ENCODE assay signal across 15 cellular contexts in genomic region chr3:141077631-141078030, GRCh38. TPM values are rescaled to one million over a fixed set of nuclear protein-coding genes. Genes with fewer than 3 reads are reported as not detected.
DNase-seq lines count a peak whose midpoint lies in the region; ATAC-seq and TF ChIP-seq lines count a peak whose summit lies in the region.
"Had no signal": no experiment of that assay in that cellular context is flagged by ENCODE, and none has a peak within 500 bp of the region (broad histone marks: within the 10 kb centered on the region; RNA-seq: fewer than 3 reads in every experiment).

No MANE protein-coding gene starts in this region.

- no peak overlapping the region for H2AFZ ChIP-seq in GM23338

- H2AK5ac ChIP-seq in mesendoderm (ENCODE audit: low read length), result peak overlapping the region; percentile 1

- H3K36me3 Mint-ChIP-seq in GM23338 (ENCODE audit: low read depth), result peaks cover 4% of the 10 kb centered on the region
- no peaks in the 10 kb centered on the region for H3K36me3 Mint-ChIP-seq in chondrocyte (ENCODE audit: low read depth)
- H3K36me3 Mint-ChIP-seq in activated T-cell treated with anti-CD3 and anti-CD28 coated beads, Interleukin-2, amount 50 U/mL, for 24 hours (ENCODE audit: low read depth), result no peaks in the 10 kb centered on the region

- H3K18ac ChIP-seq in mesendoderm (ENCODE audit: low read length), result no peak overlapping the region

- H3K4me2 ChIP-seq in GM23338, result peak overlapping the region; percentile 64; the same call in 1 of the 2 replicates
- no peak overlapping the region for H3K4me2 ChIP-seq in mesendoderm (ENCODE audit: low read length)

- intact Hi-C loops in sciatic nerve (cut with DNase I), result no loop called here

- DNase-seq in GM23338 (ENCODE audit: low spot score), result no peak
- DNase-seq in chondrocyte (ENCODE audit: low spot score), result no peak
- DNase-seq in mesendoderm, result no peak
- DNase-seq in sciatic nerve (ENCODE audit: low spot score), result no peak
- no peak for DNase-seq in activated T-cell treated with anti-CD3 and anti-CD28 coated beads, Interleukin-2, amount 50 U/mL, for 24 hours
- no peak for DNase-seq in GDM1 (lab: John Stamatoyannopoulos, UW)
- no peak for DNase-seq in activated effector memory CD4-positive, alpha-beta T cell treated with anti-CD3 and anti-CD28 coated beads, Interleukin-2, amount 50 U/mL, for 16 hours
- DNase-seq in NCI-H146 (lab: John Stamatoyannopoulos, UW), result no peak
- DNase-seq: activated T-cell treated with anti-CD3 and anti-CD28 coated beads, Interleukin-2, amount 50 U/mL, for 72 hours; left colon; stimulated activated CD4-positive, alpha-beta T cell treated with anti-CD3 and anti-CD28 coated beads, Interleukin-2, amount 100 ng/mL, for 24 hours; SW 1271 had no signal

- no peaks in the 10 kb centered on the region for H4K20me1 ChIP-seq in GM23338 (replicated peaks; ENCODE audit: insufficient read depth)

- H3K9me2 ChIP-seq in GM23338 (ENCODE audit: insufficient read depth), result no peaks in the 10 kb centered on the region

- H3K56ac ChIP-seq in mesendoderm (ENCODE audit: low read length), result peak overlapping the region; percentile 17

- ATAC-seq in GM23338 (no peak), sciatic nerve (peak; percentile 6)
- ATAC-seq: GM12878, Panc1 had no signal

- peak overlapping the region; percentile 38; the same call in 1 of the 3 replicates for H3K4me3 Mint-ChIP-seq in GM23338
- H3K4me3 Mint-ChIP-seq in chondrocyte (ENCODE audit: unreplicated experiment), result peak overlapping the region; percentile 74
- H3K4me3 Mint-ChIP-seq in activated T-cell treated with anti-CD3 and anti-CD28 coated beads, Interleukin-2, amount 50 U/mL, for 24 hours, result no peak overlapping the region

- H3K36me3 ChIP-seq in GM23338 (ENCODE audit: insufficient read depth), result no peaks in the 10 kb centered on the region
- H3K36me3 ChIP-seq in mesendoderm (ENCODE audit: control insufficient read depth, insufficient read depth, low read length), result no peaks in the 10 kb centered on the region

- H3K79me2 ChIP-seq in GM23338 (replicated peaks; ENCODE audit: insufficient read depth) (peaks cover 15% of the 10 kb centered on the region), mesendoderm (ENCODE audit: control insufficient read depth, insufficient read depth, low read length) (peaks cover 6% of the 10 kb centered on the region)

- H3K4me1 Mint-ChIP-seq in GM23338 (peaks cover 86% of the 10 kb centered on the region), chondrocyte (ENCODE audit: low read depth) (peaks cover 31% of the 10 kb centered on the region)
- peaks cover 9% of the 10 kb centered on the region for H3K4me1 Mint-ChIP-seq in activated T-cell treated with anti-CD3 and anti-CD28 coated beads, Interleukin-2, amount 50 U/mL, for 24 hours (ENCODE audit: low read depth)

- H3K4me1 ChIP-seq in GM23338 (ENCODE audit: insufficient read depth), result peaks cover 78% of the 10 kb centered on the region
- peaks cover 30% of the 10 kb centered on the region for H3K4me1 ChIP-seq in mesendoderm (ENCODE audit: control insufficient read depth, low read depth, low read length)

- no peak overlapping the region for H2BK15ac ChIP-seq in mesendoderm (replicated peaks; ENCODE audit: low read depth)

- no peak overlapping the region for H2BK5ac ChIP-seq in mesendoderm (ENCODE audit: low read length)

- H2BK120ac ChIP-seq in mesendoderm (ENCODE audit: low read depth, low read length), result no peak overlapping the region

- H4K8ac ChIP-seq in mesendoderm (ENCODE audit: low read depth, low read length), result no peak overlapping the region

- H3K9me3 Mint-ChIP-seq in GM23338 (no peaks in the 10 kb centered on the region; the same call in 2 of the 3 replicates), chondrocyte (ENCODE audit: low read depth) (no peaks in the 10 kb centered on the region)
- H3K9me3 Mint-ChIP-seq in activated T-cell treated with anti-CD3 and anti-CD28 coated beads, Interleukin-2, amount 50 U/mL, for 24 hours, result no peaks in the 10 kb centered on the region
- H3K9me3 Mint-ChIP-seq: activated T-cell treated with anti-CD3 and anti-CD28 coated beads, Interleukin-2, amount 50 U/mL, for 72 hours had no signal

- H3K23ac ChIP-seq in mesendoderm (ENCODE audit: low read length), result no peak overlapping the region

- 0 out of 2 replicates have a peak overlapping the region, but pooled peaks have one; percentile 79 for H3K27ac ChIP-seq in GM23338 (ENCODE audit: low read depth)
- peak overlapping the region; percentile 1 for H3K27ac ChIP-seq in mesendoderm (ENCODE audit: low read depth, low read length)

- H4K5ac ChIP-seq in mesendoderm (ENCODE audit: low read length), result no peak overlapping the region

- H3K27me3 ChIP-seq in GM23338 (ENCODE audit: insufficient read depth) (no peaks in the 10 kb centered on the region), mesendoderm (ENCODE audit: insufficient read depth, low read length, poor library complexity) (no peaks in the 10 kb centered on the region)

- H3F3A ChIP-seq in GM23338 (replicated peaks; ENCODE audit: low read depth), result 0 out of 2 replicates have a peak, but pooled peaks cover 2% of the 10 kb centered on the region

- TF ChIP-seq CTCF in GM23338 (conservative IDR thresholded peaks at IDR 0.05; ENCODE audit: low read depth in 2 of 2) (no peak), chondrocyte (IDR thresholded peaks at IDR 0.05) (no peak)

- H3K79me1 ChIP-seq in mesendoderm (ENCODE audit: low read length), result peaks cover 11% of the 10 kb centered on the region

- WGBS in mesendoderm (ENCODE audit: extremely low coverage, insufficient coverage, low lambda C conversion rate), result no CpG with 5 or more reads among the region's 6 CpGs

- H3K9ac ChIP-seq in mesendoderm (ENCODE audit: low read length), result no peak overlapping the region

- no peak overlapping the region for H3K4ac ChIP-seq in mesendoderm (ENCODE audit: low read depth, low read length)

- H3K27me3 Mint-ChIP-seq in GM23338 (ENCODE audit: insufficient read depth, low read depth, poor library complexity) (peaks cover 19% of the 10 kb centered on the region), chondrocyte (ENCODE audit: low read depth) (no peaks in the 10 kb centered on the region)
- H3K27me3 Mint-ChIP-seq in activated T-cell treated with anti-CD3 and anti-CD28 coated beads, Interleukin-2, amount 50 U/mL, for 24 hours, result no peaks in the 10 kb centered on the region

- H3K27ac Mint-ChIP-seq in GM23338 (no peak overlapping the region), chondrocyte (ENCODE audit: unreplicated experiment) (peak overlapping the region; percentile 96)
- H3K27ac Mint-ChIP-seq in activated T-cell treated with anti-CD3 and anti-CD28 coated beads, Interleukin-2, amount 50 U/mL, for 24 hours, result no peak overlapping the region
- H3K27ac Mint-ChIP-seq: activated T-cell treated with anti-CD3 and anti-CD28 coated beads, Interleukin-2, amount 50 U/mL, for 72 hours had no signal

- H3K4me3 ChIP-seq in GM23338 (no peak overlapping the region), mesendoderm (ENCODE audit: low read length) (no peak overlapping the region)
- H3K4me3 ChIP-seq: GM12878 had no signal

TF ChIP-seq in GM23338, 12 proteins besides CTCF, POLR2A, EP300 and RAD21 (continues in another document):
- no peak for TF ChIP-seq ETS1 (IDR thresholded peaks at IDR 0.05)
- no peak for TF ChIP-seq REST (IDR thresholded peaks at IDR 0.05; ENCODE audit: unreplicated experiment)
- no peak for TF ChIP-seq POLR2AphosphoS5 (IDR thresholded peaks at IDR 0.05; ENCODE audit: low read depth)
- no peak for TF ChIP-seq ZNF114 (CRISPR knock-in tag; IDR thresholded peaks at IDR 0.05)
- no peak for TF ChIP-seq STAT1 (IDR thresholded peaks at IDR 0.05; ENCODE audit: unreplicated experiment)
- TF ChIP-seq EZH2 (IDR thresholded peaks at IDR 0.05; ENCODE audit: low read depth, unreplicated experiment), result no peak
- no peak for TF ChIP-seq NANOG (IDR thresholded peaks at IDR 0.05; ENCODE audit: borderline replicate concordance)
- no peak for TF ChIP-seq ZNF331 (CRISPR knock-in tag; IDR thresholded peaks at IDR 0.05; ENCODE audit: low read depth)
- TF ChIP-seq EZH2phosphoT487 (IDR thresholded peaks at IDR 0.05; ENCODE audit: unreplicated experiment), result no peak
- no peak for TF ChIP-seq JUNB (IDR thresholded peaks at IDR 0.05; ENCODE audit: unreplicated experiment)

RNA-seq across cellular contexts. Expression of gene SPSB4, which starts 26.5 kb away (rescaled TPM):
- 20.1 and 25.9 TPM in 2 replicates for total RNA-seq in GM23338 (2014; rRNA removed; shearing (Covaris generic))
- 6.6 and 6.7 TPM in 2 replicates for polyA plus RNA-seq in GM23338 (2016; fragmentation: Nextera tagmentation; extraction: Ambion mirVana)
- 1.9 to 2.7 TPM (median 2.4 TPM) in 3 replicates for total RNA-seq in chondrocyte
- 23.3 TPM for polyA plus RNA-seq in mesendoderm (2013, experiment 1 of 2)
- polyA plus RNA-seq in mesendoderm (2013, experiment 2 of 2), result 23.3 TPM
- total RNA-seq in sciatic nerve, result 0.36 TPM
- total RNA-seq: activated T-cell treated with anti-CD3 and anti-CD28 coated beads, Interleukin-2, amount 50 U/mL, for 72 hours; GM12878 had no signal
- polyA plus RNA-seq: BJ, GM12878 had no signal
